12 cellular contexts compared by ENCODE assay signal in the genomic region with DNA sequence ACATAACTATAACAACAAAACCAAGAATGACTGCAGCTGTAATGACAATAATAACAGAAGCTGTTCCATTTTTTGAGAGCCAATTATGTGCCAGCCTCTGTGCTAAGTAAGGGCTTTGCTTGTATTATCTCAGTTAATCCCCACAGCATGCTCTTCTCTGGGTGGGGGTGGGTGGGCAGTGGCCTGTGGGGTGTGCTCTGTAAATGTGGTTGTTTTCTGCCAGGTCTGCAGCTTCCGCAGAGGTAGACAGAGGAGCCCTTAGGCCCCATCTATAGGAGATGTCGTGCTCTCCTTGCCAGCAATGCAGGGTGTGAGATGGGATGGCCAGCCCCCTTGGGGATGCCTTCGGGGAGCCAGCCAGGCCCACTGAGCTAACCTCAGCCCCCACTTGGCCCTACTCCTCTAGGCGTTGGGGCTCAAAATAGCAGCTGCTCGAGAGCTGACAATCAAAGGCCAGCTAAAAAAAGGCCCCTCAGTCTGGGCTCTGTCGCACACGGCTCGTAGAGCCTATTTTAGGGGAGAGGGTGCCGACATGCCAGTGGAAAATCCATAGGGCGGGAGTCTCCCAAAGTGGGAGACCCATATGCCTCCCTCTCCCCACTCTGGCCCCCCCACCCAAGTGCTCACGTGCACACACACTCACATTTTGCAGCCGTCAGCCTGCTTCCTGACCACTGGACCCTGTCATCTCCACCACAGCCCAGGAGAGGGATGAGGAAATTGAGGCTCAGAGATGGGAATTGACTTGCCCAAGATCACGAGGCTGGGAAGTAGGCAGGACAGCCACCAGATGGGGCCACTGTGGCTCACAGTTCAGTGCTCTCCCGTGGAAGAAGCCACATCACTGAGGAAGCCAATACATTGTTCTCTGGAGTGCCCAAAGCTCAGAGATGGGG. TPM values are rescaled to one million over a fixed set of nuclear protein-coding genes. Genes with fewer than 3 reads are reported as not detected.
DNase-seq lines count a peak whose midpoint lies in the region; ATAC-seq and TF ChIP-seq lines count a peak whose summit lies in the region.
"Had no signal": no experiment of that assay in that cellular context is flagged by ENCODE, and none has a peak within 500 bp of the region (broad histone marks: within the 10 kb centered on the region; RNA-seq: fewer than 3 reads in every experiment).

No MANE protein-coding gene starts in this region.

- H3K4me3 ChIP-seq in heart left ventricle (peak overlapping the region in 4 of 12 donors; percentile 7 to 49 (median 19)), skeletal muscle tissue (ENCODE audit: low read length in 3 of 3) (peak overlapping the region; percentile 7 to 52 (median 32))

- peaks cover 0 to 97% (median 59%) of the 10 kb centered on the region in 12 donors for H3K4me1 ChIP-seq in heart left ventricle
- H3K4me1 ChIP-seq in skeletal muscle tissue (ENCODE audit: control insufficient read depth in 3 of 3, insufficient read depth in 3 of 3, low read length in 3 of 3), result peaks cover 79 to 89% (median 85%) of the 10 kb centered on the region in 3 donors

- TF ChIP-seq CTCF in heart left ventricle (IDR thresholded peaks at IDR 0.05), result peak in 4 of 12 donors; percentile 4 to 34 (median 20)

- H3K36me3 ChIP-seq in heart left ventricle (no peaks in the 10 kb centered on the region), skeletal muscle tissue (ENCODE audit: control insufficient read depth in 3 of 3, insufficient read depth in 3 of 3, low read length in 3 of 3) (no peaks in the 10 kb centered on the region)

- peak in 1 of 2 donors; percentile 54 for TF ChIP-seq POLR2A in heart left ventricle (IDR thresholded peaks at IDR 0.05)

- H3K9ac ChIP-seq in skeletal muscle tissue (ENCODE audit: low read depth in 1 of 3, low read length in 3 of 3), result peak overlapping the region; percentile 28 to 84 (median 36)

- intact Hi-C loops in heart left ventricle (cut with DNase I), result loop anchor here in 6 of 10 donors (1.0 to 2.0 kb wide), 4 partner anchors 20 to 23 kb away; a partner anchor contains a TSS

- WGBS in heart left ventricle, 4 donors, result 31 to 38% (median 33%) methylated on average over 6 to 14 of the region's 14 CpGs

- no peaks in the 10 kb centered on the region for H3K9me3 ChIP-seq in heart left ventricle
- H3K9me3 ChIP-seq in skeletal muscle tissue (ENCODE audit: control insufficient read depth in 3 of 3, low read length in 3 of 3), result no peaks in the 10 kb centered on the region

- H3K27ac ChIP-seq in heart left ventricle (peak overlapping the region; percentile 72 to 100 (median 96)), skeletal muscle tissue (ENCODE audit: low read depth, low read length) (peak overlapping the region; percentile 93)

- H3K27me3 ChIP-seq in heart left ventricle (no peaks in the 10 kb centered on the region), skeletal muscle tissue (ENCODE audit: control insufficient read depth in 3 of 3, insufficient read depth in 3 of 3, low read length in 3 of 3) (no peaks in the 10 kb centered on the region)

- ATAC-seq in heart left ventricle (peak; percentile 40 to 60 (median 54)), GM21529 (IDR thresholded peaks at IDR 0.05; ENCODE audit: unreplicated experiment) (no peak)
- ATAC-seq: left colon, WTC11 had no signal

- DNase-seq in NCI-H82 (lab: John Stamatoyannopoulos, UW) (peak; percentile 73), heart left ventricle (peak in 4 of 5 donors; percentile 76 to 90 (median 82)), hypothalamus (lab: John Stamatoyannopoulos, UW) (no peak)
- DNase-seq in activated CD4-positive, alpha-beta T cell treated with anti-CD3 and anti-CD28 coated beads, Interleukin-2, amount 50 U/mL, for 48 hours, result no peak
- DNase-seq: activated T-cell treated with anti-CD3 and anti-CD28 coated beads for 4 hours; NCI-H69; nucleus accumbens; stimulated activated CD4-positive, alpha-beta T cell treated with anti-CD3 and anti-CD28 coated beads, Interleukin-1b, Interleukin-23, amount 100 ng/mL, for 48 hours had no signal

RNA-seq across cellular contexts. Expression of a gene that starts 15.8 kb away (rescaled TPM):
- under 1 TPM in 4 of 9 donors, not detected in 5; 0.13 to 0.44 (median 0.17) TPM for total RNA-seq in heart left ventricle
- 1 to 10 TPM in 1 of 2 donors, under 1 TPM in 1; 0.08 to 1.6 TPM for polyA plus RNA-seq in heart left ventricle
- total RNA-seq in skeletal muscle tissue, result not detected
- total RNA-seq: WTC11 had no signal

RNA-seq across cellular contexts. Expression of a gene that starts 22.4 kb away (rescaled TPM):
- total RNA-seq in heart left ventricle (100 to 1,000 TPM in 7 of 9 donors, 10 to 100 TPM in 2; 57.5 to 298 (median 143) TPM), skeletal muscle tissue (19.3 TPM)
- polyA plus RNA-seq in heart left ventricle, result 100 to 1,000 TPM; 152 to 277 TPM

RNA-seq across cellular contexts. Expression of a gene that starts 22.6 kb away (rescaled TPM):
- total RNA-seq in heart left ventricle, result 1 to 10 TPM; 2.1 to 7.5 (median 3.9) TPM
- 1 to 10 TPM; 1.1 to 3.2 TPM for polyA plus RNA-seq in heart left ventricle
- 2.6 TPM for total RNA-seq in skeletal muscle tissue

RNA-seq across cellular contexts. Expression of a gene that starts 31.3 kb away (rescaled TPM):
- total RNA-seq in heart left ventricle, result 100 to 1,000 TPM; 103 to 188 (median 110) TPM
- polyA plus RNA-seq in heart left ventricle, result 100 to 1,000 TPM; 265 to 669 TPM
- 95.0 TPM for total RNA-seq in skeletal muscle tissue

RNA-seq across cellular contexts. Expression of a gene that starts 32.4 kb away (rescaled TPM):
- total RNA-seq in heart left ventricle (100 to 1,000 TPM in 4 of 9 donors, 10 to 100 TPM in 5; 56.0 to 157 (median 78.8) TPM), skeletal muscle tissue (15.7 TPM)
- 100 to 1,000 TPM in 1 of 2 donors, 10 to 100 TPM in 1; 40.9 to 125 TPM for polyA plus RNA-seq in heart left ventricle

Comparison
In these comparisons a context has a peak if more than half of its experiments do, and no peak if none do; other contexts are left out.
1. DNase-seq: peak in NCI-H82 (single experiment) and heart left ventricle (4 of 5); none in hypothalamus (0 of 51) and activated CD4-positive, alpha-beta T cell treated with anti-CD3 and anti-CD28 coated beads, Interleukin-2, amount 50 U/mL, for 48 hours (0 of 2).